Comparison of ENCODE assay signal across 15 cellular contexts in the genomic region with DNA sequence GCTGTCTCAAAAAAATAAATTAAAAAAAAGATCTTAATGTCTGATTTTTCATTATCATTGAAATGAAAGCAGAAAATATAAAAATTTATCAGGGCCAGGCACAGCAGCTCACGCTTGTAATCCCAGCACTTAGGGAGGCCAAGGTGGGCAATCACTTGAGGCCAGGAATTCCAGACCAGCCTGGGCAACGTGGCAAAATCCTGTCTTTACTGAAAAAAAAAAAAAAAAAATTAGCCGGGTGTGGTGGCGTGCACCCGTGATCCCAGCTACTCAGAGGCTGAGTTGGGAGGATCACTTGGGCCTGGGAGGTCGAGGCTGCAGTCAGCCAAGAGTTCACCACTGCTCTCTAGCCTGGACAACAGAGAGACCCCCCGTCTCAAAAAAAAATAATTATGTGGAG.
A peak's percentile ranks its signal among the peaks of the same experiment; 100 is the strongest.
DNase-seq lines count a peak whose midpoint lies in the region; ATAC-seq and TF ChIP-seq lines count a peak whose summit lies in the region.
"Had no signal": no experiment of that assay in that cellular context is flagged by ENCODE, and none has a peak within 500 bp of the region (broad histone marks: within the 10 kb centered on the region; RNA-seq: fewer than 3 reads in every experiment).

No MANE protein-coding gene starts in this region.

- no peaks in the 10 kb centered on the region for H3K27me3 ChIP-seq in tibial artery

- H3K9me3 ChIP-seq in tibial artery = no peaks in the 10 kb centered on the region
- H3K9me3 ChIP-seq: Caco-2 had no signal

- DNase-seq in RWPE1 (ENCODE audit: low spot score) (no peak), tibial artery (no peak), NCI-H1436 treated with DMSO at 0.1 percent for 48 hours (lab: John Stamatoyannopoulos, UW) (no peak), NCI-H1417 (lab: John Stamatoyannopoulos, UW) (no peak), cortex of kidney (lab: John Stamatoyannopoulos, UW) (no peak)
- DNase-seq in stimulated activated CD8-positive, alpha-beta memory T cell treated with anti-CD3 and anti-CD28 coated beads, Interleukin-4, amount 100 ng/mL, for 48 hours = peak; percentile 2
- DNase-seq: ACHN; AML-193; Caco-2; CD4-positive, alpha-beta T cell; H9 had no signal

- no peak for ATAC-seq in GM19467 (IDR thresholded peaks at IDR 0.05; ENCODE audit: unreplicated experiment)
- ATAC-seq: HepG2 had no signal

- no peaks in the 10 kb centered on the region for H3K9me3 Mint-ChIP-seq in dendritic cell treated with granulocyte-macrophage colony-stimulating factor and Interleukin-4, amounts not matched to agents 40 ng/mL and 50 ng/mL, for 4 days
- H3K9me3 Mint-ChIP-seq: CD4-positive, alpha-beta T cell; H9 had no signal

- intact Hi-C loops in dendritic cell treated with granulocyte-macrophage colony-stimulating factor and Interleukin-4, amounts not matched to agents 40 ng/mL and 50 ng/mL, for 4 days (cut with micrococcal nuclease) = no loop called here
- intact Hi-C loops in tibial artery (cut with DNase I; ENCODE audit: low total_unique reads) = no loop called here

- no peak overlapping the region for H3K4me3 ChIP-seq in tibial artery

- H3K4me1 Mint-ChIP-seq in dendritic cell treated with granulocyte-macrophage colony-stimulating factor and Interleukin-4, amounts not matched to agents 40 ng/mL and 50 ng/mL, for 4 days (ENCODE audit: low read depth) = peaks cover 13% of the 10 kb centered on the region
- H3K4me1 Mint-ChIP-seq: H9 had no signal

- CTCF ChIA-PET in RWPE1 (lab: Yijun Ruan, JAX) = no interaction called here

- peaks cover 0 to 49% (median 0%) of the 10 kb centered on the region in 4 donors for H3K4me1 ChIP-seq in tibial artery

- peak overlapping the region; percentile 63 for H3K27ac Mint-ChIP-seq in dendritic cell treated with granulocyte-macrophage colony-stimulating factor and Interleukin-4, amounts not matched to agents 40 ng/mL and 50 ng/mL, for 4 days
- H3K27ac Mint-ChIP-seq: CD4-positive, alpha-beta T cell; H9 had no signal

- TF ChIP-seq CTCF in RWPE1 (conservative IDR thresholded peaks at IDR 0.05; ENCODE audit: low read depth) (no peak), tibial artery (IDR thresholded peaks at IDR 0.05) (no peak)

- POLR2A ChIA-PET in RWPE1 (lab: Yijun Ruan, JAX; ENCODE audit: low non-redundant PET) = no interaction called here

- peak overlapping the region; percentile 17; the same call in 1 of the 2 replicates for H3K27ac ChIP-seq in RWPE1
- peak overlapping the region; percentile 56 to 69 for H3K27ac ChIP-seq in tibial artery
- H3K27ac ChIP-seq: C4-2B had no signal

- H3K36me3 ChIP-seq in tibial artery = no peaks in the 10 kb centered on the region

- no peaks in the 10 kb centered on the region for H3K36me3 Mint-ChIP-seq in dendritic cell treated with granulocyte-macrophage colony-stimulating factor and Interleukin-4, amounts not matched to agents 40 ng/mL and 50 ng/mL, for 4 days (ENCODE audit: low read depth)

- H3K4me3 Mint-ChIP-seq in dendritic cell treated with granulocyte-macrophage colony-stimulating factor and Interleukin-4, amounts not matched to agents 40 ng/mL and 50 ng/mL, for 4 days = no peak overlapping the region
- H3K4me3 Mint-ChIP-seq: CD4-positive, alpha-beta T cell; H9 had no signal

- H3K27me3 Mint-ChIP-seq in dendritic cell treated with granulocyte-macrophage colony-stimulating factor and Interleukin-4, amounts not matched to agents 40 ng/mL and 50 ng/mL, for 4 days = no peaks in the 10 kb centered on the region
- H3K27me3 Mint-ChIP-seq: CD4-positive, alpha-beta T cell had no signal
